11 cellular contexts compared by ENCODE assay signal in the genomic region with DNA sequence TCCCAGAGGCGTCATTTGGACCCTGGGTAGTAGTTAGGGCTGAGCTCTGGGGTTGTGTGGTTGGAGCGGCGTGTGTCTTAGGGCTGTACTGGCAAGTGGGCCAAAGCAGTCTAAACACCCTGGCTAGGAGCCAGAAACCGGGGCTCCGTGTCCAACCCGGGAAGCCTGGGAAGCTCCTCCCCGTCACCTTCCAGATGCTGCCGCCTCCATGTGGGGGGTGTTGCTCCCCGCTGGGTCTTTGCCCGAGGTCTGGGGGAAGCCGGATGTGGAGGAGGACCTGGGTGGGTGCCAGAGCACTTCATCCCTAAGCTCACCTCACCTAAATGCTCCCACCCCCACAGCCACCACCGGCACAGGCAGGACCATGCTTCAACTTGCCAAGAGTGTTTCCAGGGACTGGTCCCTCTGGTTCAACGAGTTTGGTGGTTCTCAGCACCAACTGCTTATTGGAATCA. TPM values are rescaled to one million over a fixed set of nuclear protein-coding genes. Genes with fewer than 3 reads are reported as not detected.
A peak's percentile ranks its signal among the peaks of the same experiment; 100 is the strongest.
DNase-seq lines count a peak whose midpoint lies in the region; ATAC-seq and TF ChIP-seq lines count a peak whose summit lies in the region.
"Had no signal": no experiment of that assay in that cellular context is flagged by ENCODE, and none has a peak within 500 bp of the region (broad histone marks: within the 10 kb centered on the region; RNA-seq: fewer than 3 reads in every experiment).

No MANE protein-coding gene starts in this region.

- H3K4me3 Mint-ChIP-seq in HFFc6 = no peak overlapping the region

- CTCF ChIA-PET in PC-9 (lab: Charles Lee) = interaction anchor here (0.6 kb wide), 2 partner anchors 158 to 463 kb away, joined by 10 to 11 read pairs; no protein-coding TSS in a partner anchor

- peaks cover 36% of the 10 kb centered on the region for H3K4me1 ChIP-seq in PC-9 (replicated peaks; ENCODE audit: insufficient read depth)
- no peaks in the 10 kb centered on the region for H3K4me1 ChIP-seq in hepatocyte (ENCODE audit: insufficient read depth)
- H3K4me1 ChIP-seq in stomach = peaks cover 10 to 53% (median 32%) of the 10 kb centered on the region in 4 donors

- no peak overlapping the region for H3K27ac Mint-ChIP-seq in HFFc6

- no peaks in the 10 kb centered on the region for H3K27me3 ChIP-seq in PC-9 (ENCODE audit: insufficient read depth, low read depth)
- no peaks in the 10 kb centered on the region for H3K27me3 ChIP-seq in hepatocyte
- no peaks in the 10 kb centered on the region for H3K27me3 ChIP-seq in stomach
- H3K27me3 ChIP-seq: esophagus muscularis mucosa had no signal

- H3K4me1 Mint-ChIP-seq in HFFc6 (ENCODE audit: low read depth) = peaks cover 48% of the 10 kb centered on the region

- H3K4me3 ChIP-seq in PC-9 (no peak overlapping the region; the same call in 1 of the 2 replicates), hepatocyte (no peak overlapping the region), stomach (no peak overlapping the region)

- H3K27ac ChIP-seq in PC-9 = 0 out of 2 replicates have a peak overlapping the region, but pooled peaks have one; percentile 1
- no peak overlapping the region for H3K27ac ChIP-seq in hepatocyte
- peak overlapping the region in 2 of 5 donors; percentile 14 to 23 for H3K27ac ChIP-seq in stomach
- H3K27ac ChIP-seq: esophagus muscularis mucosa had no signal

- H3K9me2 ChIP-seq in PC-9 (ENCODE audit: insufficient read depth) (no peaks in the 10 kb centered on the region), hepatocyte (replicated peaks; ENCODE audit: insufficient read depth) (no peaks in the 10 kb centered on the region)

- TF ChIP-seq CTCF in PC-9 (conservative IDR thresholded peaks at IDR 0.05) (no peak), hepatocyte (IDR thresholded peaks at IDR 0.05; ENCODE audit: poor library complexity) (no peak), stomach (IDR thresholded peaks at IDR 0.05) (no peak), HFFc6 (IDR thresholded peaks at IDR 0.05) (no peak), GM20000 (IDR thresholded peaks at IDR 0.05; ENCODE audit: extremely low read depth, missing control alignments) (no peak)

- TF ChIP-seq POLR2A in stomach (IDR thresholded peaks at IDR 0.05) = no peak

- H2AFZ ChIP-seq in PC-9 (no peak overlapping the region), hepatocyte (no peak overlapping the region)

- H3K4me2 ChIP-seq in PC-9 (peak overlapping the region; percentile 66), hepatocyte (no peak overlapping the region)

- POLR2A ChIA-PET in PC-9 (lab: Charles Lee; ENCODE audit: unreplicated experiment) = no interaction called here

- no peak for TF ChIP-seq EP300 in stomach (IDR thresholded peaks at IDR 0.05)

- H3K9me3 ChIP-seq in PC-9 (ENCODE audit: insufficient read depth, low read depth) (no peaks in the 10 kb centered on the region), hepatocyte (ENCODE audit: low read depth) (no peaks in the 10 kb centered on the region), stomach (no peaks in the 10 kb centered on the region)
- H3K9me3 ChIP-seq: esophagus muscularis mucosa had no signal

- BruUV-seq in PC-9 (replicated peaks; lab: Mats Ljungman, UMichigan) = no TSS peak

- peaks cover 3% of the 10 kb centered on the region; the same call in 1 of the 2 replicates for H3K36me3 ChIP-seq in PC-9 (ENCODE audit: low read depth)
- no peaks in the 10 kb centered on the region for H3K36me3 ChIP-seq in hepatocyte (replicated peaks; ENCODE audit: insufficient read depth, low read depth)
- H3K36me3 ChIP-seq in stomach = peaks cover 0 to 13% (median 0%) of the 10 kb centered on the region in 4 donors

- intact Hi-C loops in PC-9 (cut with micrococcal nuclease; ENCODE audit: unreplicated experiment) (loop anchor here (1.0 kb wide), 1 partner anchor 27 kb away; no protein-coding TSS in a partner anchor), stomach (cut with DNase I; ENCODE audit: low total_unique reads) (no loop called here)

- no peak for ATAC-seq in HG02852 (IDR thresholded peaks at IDR 0.05; ENCODE audit: unreplicated experiment)

- H4K20me1 ChIP-seq in PC-9 (ENCODE audit: insufficient read depth) (peaks cover 41% of the 10 kb centered on the region), hepatocyte (ENCODE audit: insufficient read depth, poor library complexity, severe bottlenecking) (peaks cover 74% of the 10 kb centered on the region)

- H3K36me3 Mint-ChIP-seq in HFFc6 (ENCODE audit: low read depth) = peaks cover 6% of the 10 kb centered on the region; the same call in 1 of the 2 replicates

- no peaks in the 10 kb centered on the region; the same call in 1 of the 2 replicates for H3K27me3 Mint-ChIP-seq in HFFc6 (ENCODE audit: insufficient read depth)

- H3K9me3 Mint-ChIP-seq in HFFc6 = no peaks in the 10 kb centered on the region

- peak; percentile 98 for DNase-seq in NCI-H1105 (lab: John Stamatoyannopoulos, UW)
- peak; percentile 88 to 94 for DNase-seq in PC-9
- peak; percentile 37 for DNase-seq in hepatocyte (ENCODE audit: low spot score)
- DNase-seq in stomach = peak; percentile 81
- DNase-seq in HFFc6 = no peak
- no peak for DNase-seq in GM20000 (ENCODE audit: low spot score)
- DNase-seq: activated naive CD4-positive, alpha-beta T cell; MV-4-11; T1000 had no signal

- 56% methylated on average over 13 of the region's 13 CpGs for WGBS in hepatocyte (ENCODE audit: low lambda C conversion rate, missing lambda C conversion rate)
- whole genome bisulfite sequencing in stomach, 5 donors = 11 to 27% (median 22%) methylated on average over 7 to 13 of the region's 13 CpGs

- H3F3A ChIP-seq in PC-9 (ENCODE audit: insufficient read depth, low read depth) = peaks cover 22% of the 10 kb centered on the region; the same call in 1 of the 2 replicates

- H3K79me2 ChIP-seq in PC-9 (ENCODE audit: low read depth) = peaks cover 78% of the 10 kb centered on the region
- H3K79me2 ChIP-seq in hepatocyte = peaks cover 98% of the 10 kb centered on the region

RNA-seq across cellular contexts. Expression of gene TET3, which starts 25.4 kb away (rescaled TPM):
- total RNA-seq in PC-9 (2021) (17.1 and 19.1 TPM in 2 replicates), hepatocyte (11.5 and 14.5 TPM in 2 replicates), stomach (10 to 100 TPM; 14.7 to 31.5 (median 17.8) TPM)
- polyA plus RNA-seq in hepatocyte (3.6 TPM in 2 replicates), stomach (1 to 10 TPM; 1.7 to 2.2 (median 1.8) TPM)
- total RNA-seq in HFFc6 (2021; fragmentation: NEBNext Ultra II Directional; extraction: Animal tissue kit (Norgen Biotek cat#: 25700)) = 1 to 10 TPM; 3.2 to 3.7 (median 3.4) TPM

Comparison
In these comparisons a context has a peak if more than half of its experiments do, and no peak if none do; other contexts are left out.
1. DNase-seq: peak in NCI-H1105 (single experiment), PC-9 (2 of 2), hepatocyte (single experiment) and stomach (single experiment); none in HFFc6 (single experiment) and GM20000 (single experiment).